ENCODE assay signal across 12 cellular contexts in the genomic region with DNA sequence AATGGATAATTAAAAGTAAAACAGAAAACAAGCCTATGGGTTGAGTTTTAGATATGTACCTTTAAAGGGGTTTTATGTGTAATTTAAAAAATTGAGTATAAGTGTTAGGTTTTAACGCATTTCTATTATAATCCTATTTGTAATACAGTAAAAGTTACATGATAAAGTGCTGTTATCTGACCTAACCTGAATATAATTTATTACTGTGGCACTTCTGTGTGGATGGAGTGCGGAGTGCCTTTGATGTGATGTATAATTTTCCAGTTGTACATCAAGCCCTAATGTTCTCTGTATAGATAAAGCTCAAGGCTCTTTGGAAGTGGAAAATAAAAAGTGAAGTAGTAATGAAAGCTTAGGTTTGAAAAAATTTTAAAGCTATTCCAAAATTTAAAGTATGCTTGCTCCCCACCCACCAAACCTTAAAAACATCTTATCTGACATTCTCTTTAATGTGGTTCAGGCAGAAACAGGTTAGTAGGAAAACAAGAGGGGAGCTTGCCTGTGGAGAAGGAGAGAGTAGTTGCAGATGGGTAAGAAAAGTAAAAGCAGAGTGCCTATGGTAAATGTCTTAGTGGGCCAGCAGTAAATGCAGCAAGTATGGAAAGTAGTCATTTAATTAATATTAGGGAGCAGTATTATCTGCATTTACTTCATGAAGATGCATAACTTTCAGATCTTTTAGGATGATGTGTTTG. TPM values are rescaled to one million over a fixed set of nuclear protein-coding genes. Genes with fewer than 3 reads are reported as not detected.
A peak's percentile ranks its signal among the peaks of the same experiment; 100 is the strongest.
DNase-seq lines count a peak whose midpoint lies in the region; TF ChIP-seq lines count a peak whose summit lies in the region.
"Had no signal": no experiment of that assay in that cellular context is flagged by ENCODE, and none has a peak within 500 bp of the region (broad histone marks: within the 10 kb centered on the region; RNA-seq: fewer than 3 reads in every experiment).

No MANE protein-coding gene starts in this region.

- H3K27ac ChIP-seq in BLaER1 (no peak overlapping the region), HEK293 (ENCODE audit: extremely low read depth, low read depth, low read length) (no peak overlapping the region)
- H3K27ac ChIP-seq: skin epidermis had no signal

- H3K36me3 ChIP-seq in BLaER1 (peaks cover 32% of the 10 kb centered on the region), HEK293 (ENCODE audit: control insufficient read depth in 2 of 2, insufficient read depth in 1 of 2, low read length in 2 of 2) (peaks cover 0 to 8% of the 10 kb centered on the region in 2 experiments; a peak in 2 of 3 replicates)
- H3K36me3 ChIP-seq: uterus had no signal

- peaks cover 84% of the 10 kb centered on the region for H4K20me1 ChIP-seq in BLaER1

- TF ChIP-seq CTCF in HEK293 (tag by site-specific recombination; IDR thresholded peaks at IDR 0.05) (no peak), mesothelial cell of epicardium (IDR thresholded peaks at IDR 0.05; ENCODE audit: unreplicated experiment) (no peak)

- no peaks in the 10 kb centered on the region for H3K9me3 Mint-ChIP-seq in activated naive CD8-positive, alpha-beta T cell treated with anti-CD3 and anti-CD28 coated beads for 36 hours
- H3K9me3 Mint-ChIP-seq in mesothelial cell of epicardium = no peaks in the 10 kb centered on the region

- CTCF ChIA-PET in HEK293 (lab: Yijun Ruan, JAX) = interaction anchor here (0.6 kb wide), 1 partner anchor 12 kb away, joined by 4 read pairs; no protein-coding TSS in a partner anchor

- peaks cover 53% of the 10 kb centered on the region for H3K36me3 Mint-ChIP-seq in activated naive CD8-positive, alpha-beta T cell treated with anti-CD3 and anti-CD28 coated beads for 36 hours
- H3K36me3 Mint-ChIP-seq in mesothelial cell of epicardium = no peaks in the 10 kb centered on the region

- no peaks in the 10 kb centered on the region for H3K27me3 ChIP-seq in BLaER1
- H3K27me3 ChIP-seq: uterus had no signal

- peak overlapping the region; percentile 67 for H3K4me3 Mint-ChIP-seq in activated naive CD8-positive, alpha-beta T cell treated with anti-CD3 and anti-CD28 coated beads for 36 hours
- peak overlapping the region; percentile 29 for H3K4me3 Mint-ChIP-seq in mesothelial cell of epicardium

- H3K4me2 ChIP-seq in BLaER1 = peak overlapping the region; percentile 84

- DNase-seq in activated naive CD8-positive, alpha-beta T cell treated with anti-CD3 and anti-CD28 coated beads for 36 hours = no peak
- no peak for DNase-seq in mesothelial cell of epicardium (ENCODE audit: low spot score in 2 of 2, unreplicated experiment in 2 of 2)
- DNase-seq in NCI-H526 treated with DMSO at 0.1 percent for 48 hours (lab: John Stamatoyannopoulos, UW) = no peak
- no peak for DNase-seq in GDM1 (lab: John Stamatoyannopoulos, UW)
- DNase-seq in NCI-H524 (lab: John Stamatoyannopoulos, UW) = no peak
- no peak for DNase-seq in OCI-M2 (lab: John Stamatoyannopoulos, UW; ENCODE audit: unreplicated experiment)
- DNase-seq: aorta, NCI-H1092 treated with DMSO at 0.1 percent for 48 hours, uterus had no signal

- H3K9me3 ChIP-seq in BLaER1 (no peaks in the 10 kb centered on the region), HEK293 (ENCODE audit: control insufficient read depth, insufficient read depth, low read depth, low read length) (no peaks in the 10 kb centered on the region)
- H3K9me3 ChIP-seq: uterus had no signal

- H3K27me3 Mint-ChIP-seq in activated naive CD8-positive, alpha-beta T cell treated with anti-CD3 and anti-CD28 coated beads for 36 hours = no peaks in the 10 kb centered on the region
- H3K27me3 Mint-ChIP-seq in mesothelial cell of epicardium (ENCODE audit: low read depth) = no peaks in the 10 kb centered on the region

- POLR2A ChIA-PET in HEK293 (lab: Yijun Ruan, JAX) = interaction anchor here (0.7 to 1.2 kb wide), 2 partner anchors 9 to 35 kb away, joined by 3 read pairs; no protein-coding TSS in a partner anchor

- peak overlapping the region; percentile 46 for H3K27ac Mint-ChIP-seq in activated naive CD8-positive, alpha-beta T cell treated with anti-CD3 and anti-CD28 coated beads for 36 hours
- peak overlapping the region; percentile 33 for H3K27ac Mint-ChIP-seq in mesothelial cell of epicardium

- peaks cover 68% of the 10 kb centered on the region for H3K4me1 Mint-ChIP-seq in activated naive CD8-positive, alpha-beta T cell treated with anti-CD3 and anti-CD28 coated beads for 36 hours
- peaks cover 55% of the 10 kb centered on the region for H3K4me1 Mint-ChIP-seq in mesothelial cell of epicardium

- no peak overlapping the region for H3K9ac ChIP-seq in BLaER1

- H3K4me1 ChIP-seq in BLaER1 (peaks cover 65% of the 10 kb centered on the region), HEK293 (ENCODE audit: control insufficient read depth, insufficient read depth, low read length) (peaks cover 52% of the 10 kb centered on the region)

- H3K4me3 ChIP-seq in BLaER1 = no peak overlapping the region
- no peak overlapping the region for H3K4me3 ChIP-seq in HEK293 (ENCODE audit: low read depth, low read length)
- H3K4me3 ChIP-seq: skin epidermis, uterus had no signal

TF ChIP-seq in HEK293, 187 proteins besides CTCF, POLR2A, EP300 and RAD21 (continues in another document):
- TF ChIP-seq ZNF623 (tag by site-specific recombination; IDR thresholded peaks at IDR 0.05) = no peak
- peak; percentile 76 for TF ChIP-seq ZNF843 (tag by site-specific recombination; IDR thresholded peaks at IDR 0.05)
- TF ChIP-seq, protein P1, sequence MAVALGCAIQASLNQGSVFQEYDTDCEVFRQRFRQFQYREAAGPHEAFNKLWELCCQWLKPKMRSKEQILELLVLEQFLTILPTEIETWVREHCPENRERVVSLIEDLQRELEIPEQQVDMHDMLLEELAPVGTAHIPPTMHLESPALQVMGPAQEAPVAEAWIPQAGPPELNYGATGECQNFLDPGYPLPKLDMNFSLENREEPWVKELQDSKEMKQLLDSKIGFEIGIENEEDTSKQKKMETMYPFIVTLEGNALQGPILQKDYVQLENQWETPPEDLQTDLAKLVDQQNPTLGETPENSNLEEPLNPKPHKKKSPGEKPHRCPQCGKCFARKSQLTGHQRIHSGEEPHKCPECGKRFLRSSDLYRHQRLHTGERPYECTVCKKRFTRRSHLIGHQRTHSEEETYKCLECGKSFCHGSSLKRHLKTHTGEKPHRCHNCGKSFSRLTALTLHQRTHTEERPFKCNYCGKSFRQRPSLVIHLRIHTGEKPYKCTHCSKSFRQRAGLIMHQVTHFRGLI (tag by site-specific recombination; IDR thresholded peaks at IDR 0.05) = no peak
- peak; percentile 47; the same call in 1 of the 2 replicates for TF ChIP-seq OSR2 (tag by site-specific recombination; IDR thresholded peaks at IDR 0.05)
- no peak for TF ChIP-seq ZBTB8A (tag by site-specific recombination; IDR thresholded peaks at IDR 0.05)
- TF ChIP-seq PRDM1 (tag by site-specific recombination; IDR thresholded peaks at IDR 0.05) = peak; percentile 93
- peak; percentile 67 for TF ChIP-seq FEZF1 (tag by site-specific recombination; IDR thresholded peaks at IDR 0.05)
- 0 out of 2 replicates have a peak, but pooled peaks have one; percentile 4 for TF ChIP-seq ZNF184 (tag by site-specific recombination; IDR thresholded peaks at IDR 0.05)
- TF ChIP-seq, protein P2, sequence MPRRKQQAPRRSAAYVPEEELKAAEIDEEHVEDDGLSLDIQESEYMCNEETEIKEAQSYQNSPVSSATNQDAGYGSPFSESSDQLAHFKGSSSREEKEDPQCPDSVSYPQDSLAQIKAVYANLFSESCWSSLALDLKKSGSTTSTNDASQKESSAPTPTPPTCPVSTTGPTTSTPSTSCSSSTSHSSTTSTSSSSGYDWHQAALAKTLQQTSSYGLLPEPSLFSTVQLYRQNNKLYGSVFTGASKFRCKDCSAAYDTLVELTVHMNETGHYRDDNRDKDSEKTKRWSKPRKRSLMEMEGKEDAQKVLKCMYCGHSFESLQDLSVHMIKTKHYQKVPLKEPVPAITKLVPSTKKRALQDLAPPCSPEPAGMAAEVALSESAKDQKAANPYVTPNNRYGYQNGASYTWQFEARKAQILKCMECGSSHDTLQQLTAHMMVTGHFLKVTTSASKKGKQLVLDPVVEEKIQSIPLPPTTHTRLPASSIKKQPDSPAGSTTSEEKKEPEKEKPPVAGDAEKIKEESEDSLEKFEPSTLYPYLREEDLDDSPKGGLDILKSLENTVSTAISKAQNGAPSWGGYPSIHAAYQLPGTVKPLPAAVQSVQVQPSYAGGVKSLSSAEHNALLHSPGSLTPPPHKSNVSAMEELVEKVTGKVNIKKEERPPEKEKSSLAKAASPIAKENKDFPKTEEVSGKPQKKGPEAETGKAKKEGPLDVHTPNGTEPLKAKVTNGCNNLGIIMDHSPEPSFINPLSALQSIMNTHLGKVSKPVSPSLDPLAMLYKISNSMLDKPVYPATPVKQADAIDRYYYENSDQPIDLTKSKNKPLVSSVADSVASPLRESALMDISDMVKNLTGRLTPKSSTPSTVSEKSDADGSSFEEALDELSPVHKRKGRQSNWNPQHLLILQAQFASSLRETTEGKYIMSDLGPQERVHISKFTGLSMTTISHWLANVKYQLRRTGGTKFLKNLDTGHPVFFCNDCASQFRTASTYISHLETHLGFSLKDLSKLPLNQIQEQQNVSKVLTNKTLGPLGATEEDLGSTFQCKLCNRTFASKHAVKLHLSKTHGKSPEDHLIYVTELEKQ (tag by site-specific recombination; IDR thresholded peaks at IDR 0.05; ENCODE audit: borderline replicate concordance) = 0 out of 2 replicates have a peak, but pooled peaks have one; percentile 26
- TF ChIP-seq, protein P3, sequence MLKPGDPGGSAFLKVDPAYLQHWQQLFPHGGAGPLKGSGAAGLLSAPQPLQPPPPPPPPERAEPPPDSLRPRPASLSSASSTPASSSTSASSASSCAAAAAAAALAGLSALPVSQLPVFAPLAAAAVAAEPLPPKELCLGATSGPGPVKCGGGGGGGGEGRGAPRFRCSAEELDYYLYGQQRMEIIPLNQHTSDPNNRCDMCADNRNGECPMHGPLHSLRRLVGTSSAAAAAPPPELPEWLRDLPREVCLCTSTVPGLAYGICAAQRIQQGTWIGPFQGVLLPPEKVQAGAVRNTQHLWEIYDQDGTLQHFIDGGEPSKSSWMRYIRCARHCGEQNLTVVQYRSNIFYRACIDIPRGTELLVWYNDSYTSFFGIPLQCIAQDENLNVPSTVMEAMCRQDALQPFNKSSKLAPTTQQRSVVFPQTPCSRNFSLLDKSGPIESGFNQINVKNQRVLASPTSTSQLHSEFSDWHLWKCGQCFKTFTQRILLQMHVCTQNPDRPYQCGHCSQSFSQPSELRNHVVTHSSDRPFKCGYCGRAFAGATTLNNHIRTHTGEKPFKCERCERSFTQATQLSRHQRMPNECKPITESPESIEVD (tag by site-specific recombination; IDR thresholded peaks at IDR 0.05) = peak; percentile 96
- no peak for TF ChIP-seq KLF16 (tag by site-specific recombination; IDR thresholded peaks at IDR 0.05)
- TF ChIP-seq ZNF785 (tag by site-specific recombination; IDR thresholded peaks at IDR 0.05) = no peak
- TF ChIP-seq ZNF529 (tag by site-specific recombination; IDR thresholded peaks at IDR 0.05; ENCODE audit: insufficient replicate concordance) = no peak

RNA-seq across cellular contexts. Expression of a gene that starts 4.0 kb away (rescaled TPM):
- 100 to 1,000 TPM; 182 to 208 TPM for total RNA-seq in activated naive CD8-positive, alpha-beta T cell treated with anti-CD3 and anti-CD28 coated beads for 36 hours
- total RNA-seq in mesothelial cell of epicardium = 267 to 318 TPM (median 280 TPM) in 3 replicates

RNA-seq across cellular contexts. Expression of a gene that starts 44.1 kb away (rescaled TPM):
- total RNA-seq in activated naive CD8-positive, alpha-beta T cell treated with anti-CD3 and anti-CD28 coated beads for 36 hours = 10 to 100 TPM; 91.7 to 94.0 TPM
- total RNA-seq in mesothelial cell of epicardium = 86.6 to 93.4 TPM (median 88.2 TPM) in 3 replicates
